In genomic region chr3:172218350-172219323, GRCh38 we compare ENCODE assay signal across 1 cellular context.
TF ChIP-seq lines count a peak whose summit lies in the region.

No MANE protein-coding gene starts in this region.

TF ChIP-seq in HepG2, 621 proteins besides CTCF, POLR2A, EP300 and RAD21 (continued from another document):
- TF ChIP-seq PRDM15 (CRISPR knock-in tag; IDR thresholded peaks at IDR 0.05), result no peak
- no peak for TF ChIP-seq CCAR2 (optimal IDR thresholded peaks at IDR 0.05; ENCODE audit: low read depth, low read length)
- TF ChIP-seq BATF2 (CRISPR knock-in tag; IDR thresholded peaks at IDR 0.05), result no peak
- TF ChIP-seq ZNF687 (CRISPR knock-in tag; IDR thresholded peaks at IDR 0.05), result no peak
- TF ChIP-seq RBM22 (optimal IDR thresholded peaks at IDR 0.05; ENCODE audit: low read length), result peak; percentile 98
- 0 out of 2 replicates have a peak, but pooled peaks have one; percentile 24 for TF ChIP-seq TBX2 (CRISPR knock-in tag; IDR thresholded peaks at IDR 0.05; ENCODE audit: borderline replicate concordance)
- peak; percentile 41; the same call in 1 of the 2 replicates for TF ChIP-seq POLR2G (IDR thresholded peaks at IDR 0.05; ENCODE audit: low read depth, low read length)
- 0 out of 2 replicates have a peak, but pooled peaks have one; percentile 18 for TF ChIP-seq PAF1 (CRISPR knock-in tag; IDR thresholded peaks at IDR 0.05)
TF ChIP-seq in HepG2: peak in this region for 5.
